1 cellular context compared by ENCODE assay signal in genomic region chr7:101386558-101387199, GRCh38.
TF ChIP-seq lines count a peak whose summit lies in the region.

No MANE protein-coding gene starts in this region.

TF ChIP-seq in HepG2, 621 proteins besides CTCF, POLR2A, EP300 and RAD21 (continued from another document and continues in another):
- TF ChIP-seq, protein P1, sequence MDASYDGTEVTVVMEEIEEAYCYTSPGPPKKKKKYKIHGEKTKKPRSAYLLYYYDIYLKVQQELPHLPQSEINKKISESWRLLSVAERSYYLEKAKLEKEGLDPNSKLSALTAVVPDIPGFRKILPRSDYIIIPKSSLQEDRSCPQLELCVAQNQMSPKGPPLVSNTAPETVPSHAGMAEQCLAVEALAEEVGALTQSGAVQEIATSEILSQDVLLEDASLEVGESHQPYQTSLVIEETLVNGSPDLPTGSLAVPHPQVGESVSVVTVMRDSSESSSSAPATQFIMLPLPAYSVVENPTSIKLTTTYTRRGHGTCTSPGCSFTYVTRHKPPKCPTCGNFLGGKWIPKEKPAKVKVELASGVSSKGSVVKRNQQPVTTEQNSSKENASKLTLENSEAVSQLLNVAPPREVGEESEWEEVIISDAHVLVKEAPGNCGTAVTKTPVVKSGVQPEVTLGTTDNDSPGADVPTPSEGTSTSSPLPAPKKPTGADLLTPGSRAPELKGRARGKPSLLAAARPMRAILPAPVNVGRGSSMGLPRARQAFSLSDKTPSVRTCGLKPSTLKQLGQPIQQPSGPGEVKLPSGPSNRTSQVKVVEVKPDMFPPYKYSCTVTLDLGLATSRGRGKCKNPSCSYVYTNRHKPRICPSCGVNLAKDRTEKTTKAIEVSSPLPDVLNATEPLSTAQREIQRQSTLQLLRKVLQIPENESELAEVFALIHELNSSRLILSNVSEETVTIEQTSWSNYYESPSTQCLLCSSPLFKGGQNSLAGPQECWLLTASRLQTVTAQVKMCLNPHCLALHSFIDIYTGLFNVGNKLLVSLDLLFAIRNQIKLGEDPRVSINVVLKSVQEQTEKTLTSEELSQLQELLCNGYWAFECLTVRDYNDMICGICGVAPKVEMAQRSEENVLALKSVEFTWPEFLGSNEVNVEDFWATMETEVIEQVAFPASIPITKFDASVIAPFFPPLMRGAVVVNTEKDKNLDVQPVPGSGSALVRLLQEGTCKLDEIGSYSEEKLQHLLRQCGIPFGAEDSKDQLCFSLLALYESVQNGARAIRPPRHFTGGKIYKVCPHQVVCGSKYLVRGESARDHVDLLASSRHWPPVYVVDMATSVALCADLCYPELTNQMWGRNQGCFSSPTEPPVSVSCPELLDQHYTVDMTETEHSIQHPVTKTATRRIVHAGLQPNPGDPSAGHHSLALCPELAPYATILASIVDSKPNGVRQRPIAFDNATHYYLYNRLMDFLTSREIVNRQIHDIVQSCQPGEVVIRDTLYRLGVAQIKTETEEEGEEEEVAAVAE (CRISPR knock-in tag; IDR thresholded peaks at IDR 0.05; ENCODE audit: borderline replicate concordance), result no peak
- no peak for TF ChIP-seq MXD1 (CRISPR knock-in tag; IDR thresholded peaks at IDR 0.05)
- TF ChIP-seq ZNF496 (CRISPR knock-in tag; IDR thresholded peaks at IDR 0.05; ENCODE audit: insufficient replicate concordance), result no peak
- no peak for TF ChIP-seq ZNF318 (CRISPR knock-in tag; IDR thresholded peaks at IDR 0.05)
- TF ChIP-seq RAD51 (IDR thresholded peaks at IDR 0.05; ENCODE audit: borderline replicate concordance), result no peak
- no peak for TF ChIP-seq AGO1 (IDR thresholded peaks at IDR 0.05; ENCODE audit: low read depth, low read length, poor library complexity, severe bottlenecking)
- TF ChIP-seq SP4 (CRISPR knock-in tag; IDR thresholded peaks at IDR 0.05), result no peak
- TF ChIP-seq STAG1 (CRISPR knock-in tag; IDR thresholded peaks at IDR 0.05), result no peak; the same call in 1 of the 2 replicates
- TF ChIP-seq ZSCAN29 (CRISPR knock-in tag; conservative IDR thresholded peaks at IDR 0.05), result peak; percentile 62; the same call in 1 of the 2 replicates
- TF ChIP-seq ZNF362 (CRISPR knock-in tag; IDR thresholded peaks at IDR 0.05; ENCODE audit: borderline replicate concordance), result no peak
- no peak for TF ChIP-seq NFAT5 (CRISPR knock-in tag; IDR thresholded peaks at IDR 0.05)
- no peak for TF ChIP-seq ZBTB26 (CRISPR knock-in tag; IDR thresholded peaks at IDR 0.05; ENCODE audit: borderline replicate concordance)
- no peak for TF ChIP-seq ZNF547 (CRISPR knock-in tag; IDR thresholded peaks at IDR 0.05)
- peak; percentile 49; the same call in 1 of the 2 replicates for TF ChIP-seq TARDBP (CRISPR knock-in tag; IDR thresholded peaks at IDR 0.05)
- no peak; the same call in 1 of the 2 replicates for TF ChIP-seq MIER3 (CRISPR knock-in tag; IDR thresholded peaks at IDR 0.05; ENCODE audit: borderline replicate concordance)
- peak; percentile 95 for TF ChIP-seq ASH2L (IDR thresholded peaks at IDR 0.05; ENCODE audit: insufficient read length, low read depth, low read length)
- TF ChIP-seq ZNF530 (CRISPR knock-in tag; IDR thresholded peaks at IDR 0.05; ENCODE audit: low read depth), result no peak
- TF ChIP-seq ZNF383 (CRISPR knock-in tag; IDR thresholded peaks at IDR 0.05; ENCODE audit: borderline replicate concordance), result no peak
- TF ChIP-seq STAT5B (CRISPR knock-in tag; IDR thresholded peaks at IDR 0.05), result no peak
- no peak for TF ChIP-seq PAF1 (CRISPR knock-in tag; IDR thresholded peaks at IDR 0.05)
- no peak for TF ChIP-seq SMARCC2 (IDR thresholded peaks at IDR 0.05)
- peak; percentile 74 for TF ChIP-seq PATZ1 (CRISPR knock-in tag; IDR thresholded peaks at IDR 0.05)
- 0 out of 2 replicates have a peak, but pooled peaks have one; percentile 43 for TF ChIP-seq ZNF225 (CRISPR knock-in tag; IDR thresholded peaks at IDR 0.05)
- TF ChIP-seq, protein P2, sequence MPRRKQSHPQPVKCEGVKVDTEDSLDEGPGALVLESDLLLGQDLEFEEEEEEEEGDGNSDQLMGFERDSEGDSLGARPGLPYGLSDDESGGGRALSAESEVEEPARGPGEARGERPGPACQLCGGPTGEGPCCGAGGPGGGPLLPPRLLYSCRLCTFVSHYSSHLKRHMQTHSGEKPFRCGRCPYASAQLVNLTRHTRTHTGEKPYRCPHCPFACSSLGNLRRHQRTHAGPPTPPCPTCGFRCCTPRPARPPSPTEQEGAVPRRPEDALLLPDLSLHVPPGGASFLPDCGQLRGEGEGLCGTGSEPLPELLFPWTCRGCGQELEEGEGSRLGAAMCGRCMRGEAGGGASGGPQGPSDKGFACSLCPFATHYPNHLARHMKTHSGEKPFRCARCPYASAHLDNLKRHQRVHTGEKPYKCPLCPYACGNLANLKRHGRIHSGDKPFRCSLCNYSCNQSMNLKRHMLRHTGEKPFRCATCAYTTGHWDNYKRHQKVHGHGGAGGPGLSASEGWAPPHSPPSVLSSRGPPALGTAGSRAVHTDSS (CRISPR knock-in tag; conservative IDR thresholded peaks at IDR 0.05), result no peak
- TF ChIP-seq ZNF230 (CRISPR knock-in tag; IDR thresholded peaks at IDR 0.05), result 0 out of 2 replicates have a peak, but pooled peaks have one; percentile 63
- TF ChIP-seq MBNL3 (CRISPR knock-in tag; conservative IDR thresholded peaks at IDR 0.05), result no peak
- no peak for TF ChIP-seq ZNF460 (CRISPR knock-in tag; IDR thresholded peaks at IDR 0.05; ENCODE audit: borderline replicate concordance)
- no peak for TF ChIP-seq NCOA5 (CRISPR knock-in tag; IDR thresholded peaks at IDR 0.05)
- TF ChIP-seq MLX (CRISPR knock-in tag; IDR thresholded peaks at IDR 0.05), result no peak
